ENCODE assay signal across 1 cellular context in the genomic region with DNA sequence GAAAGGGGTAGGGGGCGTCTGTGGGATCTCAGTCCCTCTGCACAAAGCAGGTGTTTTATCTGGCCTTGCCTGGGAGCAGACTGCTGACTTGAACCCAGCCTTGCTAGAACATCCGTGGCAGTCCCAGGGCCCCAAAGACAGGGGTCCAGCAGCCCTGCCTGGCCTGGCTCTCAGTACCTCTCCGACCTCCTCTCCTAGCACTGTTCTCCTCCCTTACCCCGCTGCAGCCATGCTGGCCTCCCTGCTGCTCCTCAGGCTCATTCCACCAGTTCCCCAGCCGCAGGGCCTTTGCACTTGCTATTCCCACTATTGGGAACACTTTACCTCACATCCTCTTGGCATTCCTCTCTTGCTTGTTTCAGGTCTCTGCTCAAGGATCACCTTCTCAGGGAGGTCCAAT.
TF ChIP-seq lines count a peak whose summit lies in the region.

No MANE protein-coding gene starts in this region.

TF ChIP-seq in WTC11, 78 proteins besides CTCF, POLR2A, EP300 and RAD21:
- TF ChIP-seq FOXP4 (CRISPR knock-in tag; IDR thresholded peaks at IDR 0.05) (no peak), GTF2I (CRISPR knock-in tag; conservative IDR thresholded peaks at IDR 0.05) (0 out of 2 replicates have a peak, but pooled peaks have one; percentile 12)
TF ChIP-seq in WTC11: peak in this region for 1.
